ENCODE assay signal across 1 cellular context in genomic region chr16:77788196-77789084, GRCh38.
TF ChIP-seq lines count a peak whose summit lies in the region.

VAT1L (plus strand) TSS chr16:77788564; CDS start chr16:77788683, 119 bp downstream.

TF ChIP-seq in IMR-90, 13 proteins besides CTCF, POLR2A, EP300 and RAD21 (continued from another document):
- no peak for TF ChIP-seq USF2 (IDR thresholded peaks at IDR 0.05; ENCODE audit: low read depth, low read length)
- TF ChIP-seq MXI1 (IDR thresholded peaks at IDR 0.05; ENCODE audit: borderline replicate concordance, low read depth, low read length) = no peak
- TF ChIP-seq BHLHE40 (IDR thresholded peaks at IDR 0.05; ENCODE audit: low read depth, low read length) = no peak
- peak; percentile 38; the same call in 1 of the 2 replicates for TF ChIP-seq MAZ (IDR thresholded peaks at IDR 0.05; ENCODE audit: borderline replicate concordance, low read depth, low read length)
TF ChIP-seq in IMR-90: peak in this region for 3.
